Comparison of ENCODE assay signal across 39 cellular contexts in the genomic region with DNA sequence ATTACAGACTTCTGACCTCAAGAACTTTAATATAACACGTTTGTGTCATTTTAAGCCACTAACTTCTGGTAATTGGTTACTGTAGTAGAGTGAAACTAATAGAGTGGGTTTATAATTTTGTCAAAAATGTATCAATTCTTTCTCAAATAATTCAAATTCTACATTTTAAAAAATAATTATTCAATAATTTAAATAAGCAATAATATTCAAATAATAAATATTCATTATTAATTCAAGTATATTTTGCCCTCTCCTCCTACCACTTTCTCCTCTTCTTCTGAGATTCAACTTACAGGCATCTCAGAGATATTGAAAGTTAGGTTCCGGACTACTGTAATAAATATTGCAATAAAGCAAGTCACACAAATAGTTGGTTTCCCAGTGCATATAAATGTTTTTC.
"Had no signal": no experiment of that assay in that cellular context is flagged by ENCODE, and none has a peak within 500 bp of the region (broad histone marks: within the 10 kb centered on the region; RNA-seq: fewer than 3 reads in every experiment).

No MANE protein-coding gene starts in this region.

- DNase-seq: activated effector memory CD4-positive, alpha-beta T cell treated with anti-CD3 and anti-CD28 coated beads, Interleukin-2, amount 50 U/mL, for 16 hours; activated effector memory CD4-positive, alpha-beta T cell treated with Interleukin-2 at 50 U/mL for 16 hours; activated gamma-delta T cell; activated gamma-delta T cell treated with Interleukin-2 at 50 U/mL for 16 hours; activated naive CD4-positive, alpha-beta T cell; activated naive CD4-positive, alpha-beta T cell treated with anti-CD3 and anti-CD28 coated beads for 36 hours; activated naive CD4-positive, alpha-beta T cell treated with anti-CD3 and anti-CD28 coated beads, Interleukin-2, amount 10 ng/mL, durations not matched to agents 7 days and 5 days; activated naive CD4-positive, alpha-beta T cell treated with anti-CD3 and anti-CD28 coated beads, Interleukin-2, amount 50 U/mL, for 16 hours; activated naive CD4-positive, alpha-beta T cell treated with Interleukin-2 at 50 U/mL for 16 hours; activated naive CD8-positive, alpha-beta T cell treated with anti-CD3 and anti-CD28 coated beads for 36 hours; activated naive CD8-positive, alpha-beta T cell treated with anti-CD3 and anti-CD28 coated beads, Interleukin-2, amount 10 ng/mL, durations not matched to agents 7 days and 5 days; activated naive CD8-positive, alpha-beta T cell treated with anti-CD3 and anti-CD28 coated beads, Interleukin-2, amount 50 U/mL, for 24 hours; activated T-cell treated with anti-CD3 and anti-CD28 coated beads, Interleukin-2, amount 50 U/mL, for 24 hours; activated T-cell treated with anti-CD3 and anti-CD28 coated beads, Interleukin-2, amount 50 U/mL, for 4 hours; activated T-cell treated with anti-CD3 and anti-CD28 coated beads, Interleukin-2, amount 50 U/mL, for 48 hours; activated T-cell treated with anti-CD3 and anti-CD28 coated beads, Interleukin-2, amount 50 U/mL, for 72 hours; adrenal gland; amniotic stem cell; amygdala; anterior cingulate cortex; aorta; body of pancreas; brain microvascular endothelial cell; caudate nucleus; central memory CD4-positive, alpha-beta T cell; cerebellar nuclear complex had no signal

- H3K36me3 ChIP-seq: adrenal gland, ascending aorta, brain microvascular endothelial cell, breast epithelium, cardiac muscle cell had no signal

- H3K27me3 ChIP-seq: adrenal gland, ascending aorta, body of pancreas, brain microvascular endothelial cell, breast epithelium, cardiac muscle cell had no signal

- H3K4me3 Mint-ChIP-seq: activated naive CD4-positive, alpha-beta T cell treated with anti-CD3 and anti-CD28 coated beads for 36 hours; activated naive CD4-positive, alpha-beta T cell treated with anti-CD3 and anti-CD28 coated beads, Interleukin-2, amount 10 ng/mL, durations not matched to agents 7 days and 5 days; activated naive CD4-positive, alpha-beta T cell treated with anti-CD3 and anti-CD28 coated beads, Interleukin-2, amount 50 U/mL, for 24 hours; activated naive CD8-positive, alpha-beta T cell; activated naive CD8-positive, alpha-beta T cell treated with anti-CD3 and anti-CD28 coated beads for 36 hours; activated naive CD8-positive, alpha-beta T cell treated with anti-CD3 and anti-CD28 coated beads, Interleukin-2, amount 10 ng/mL, durations not matched to agents 7 days and 5 days; activated naive CD8-positive, alpha-beta T cell treated with anti-CD3 and anti-CD28 coated beads, Interleukin-2, amount 50 U/mL, for 24 hours; activated T-cell treated with anti-CD3 and anti-CD28 coated beads, Interleukin-2, amount 50 U/mL, for 24 hours; activated T-cell treated with anti-CD3 and anti-CD28 coated beads, Interleukin-2, amount 50 U/mL, for 4 hours; activated T-cell treated with anti-CD3 and anti-CD28 coated beads, Interleukin-2, amount 50 U/mL, for 72 hours; activated T-helper 1 cell treated with anti-CD3 and anti-CD28 coated beads, Interleukin-12 subunit alpha, Interleukin-12 subunit beta, Interleukin-2, Interleukin-4 antibody, amounts not matched to agents 30 ng/mL and 10 ng/mL and 1 ng/mL, durations not matched to agents 14 hours and 24 hours and 36 hours; activated T-helper 17 cell treated with anti-CD3 and anti-CD28 coated beads, Interleukin-2, amount 50 U/mL, for 72 hours; brain; central memory CD8-positive, alpha-beta T cell had no signal

- H3K9me3 Mint-ChIP-seq: activated naive CD4-positive, alpha-beta T cell treated with anti-CD3 and anti-CD28 coated beads for 36 hours; activated naive CD4-positive, alpha-beta T cell treated with anti-CD3 and anti-CD28 coated beads, Interleukin-2, amount 10 ng/mL, durations not matched to agents 7 days and 5 days; activated naive CD4-positive, alpha-beta T cell treated with anti-CD3 and anti-CD28 coated beads, Interleukin-2, amount 50 U/mL, for 24 hours; activated naive CD8-positive, alpha-beta T cell treated with anti-CD3 and anti-CD28 coated beads, Interleukin-2, amount 10 ng/mL, durations not matched to agents 7 days and 5 days; activated naive CD8-positive, alpha-beta T cell treated with anti-CD3 and anti-CD28 coated beads, Interleukin-2, amount 50 U/mL, for 24 hours; activated T-cell treated with anti-CD3 and anti-CD28 coated beads, Interleukin-2, amount 50 U/mL, for 24 hours; activated T-cell treated with anti-CD3 and anti-CD28 coated beads, Interleukin-2, amount 50 U/mL, for 4 hours; activated T-helper 1 cell treated with anti-CD3 and anti-CD28 coated beads, Interleukin-12 subunit alpha, Interleukin-12 subunit beta, Interleukin-2, Interleukin-4 antibody, amounts not matched to agents 30 ng/mL and 10 ng/mL and 1 ng/mL, durations not matched to agents 14 hours and 24 hours and 36 hours; activated T-helper 2 cell treated with anti-CD3 and anti-CD28 coated beads, Interferon-gamma antibody, Interleukin-2, Interleukin-4, amounts not matched to agents 10 μg/mL and 5 μg/mL and 100 μg/mL, durations not matched to agents 14 hours and 24 hours and 36 hours had no signal

- H3K27ac Mint-ChIP-seq: activated naive CD4-positive, alpha-beta T cell treated with anti-CD3 and anti-CD28 coated beads for 36 hours; activated naive CD4-positive, alpha-beta T cell treated with anti-CD3 and anti-CD28 coated beads, Interleukin-2, amount 10 ng/mL, durations not matched to agents 7 days and 5 days; activated naive CD4-positive, alpha-beta T cell treated with anti-CD3 and anti-CD28 coated beads, Interleukin-2, amount 50 U/mL, for 24 hours; activated naive CD4-positive, alpha-beta T cell treated with anti-CD3 and anti-CD28 coated beads, Interleukin-2, amount 50 U/mL, for 72 hours; activated naive CD8-positive, alpha-beta T cell; activated naive CD8-positive, alpha-beta T cell treated with anti-CD3 and anti-CD28 coated beads for 36 hours; activated naive CD8-positive, alpha-beta T cell treated with anti-CD3 and anti-CD28 coated beads, Interleukin-2, amount 10 ng/mL, durations not matched to agents 7 days and 5 days; activated naive CD8-positive, alpha-beta T cell treated with anti-CD3 and anti-CD28 coated beads, Interleukin-2, amount 50 U/mL, for 24 hours; activated T-cell treated with anti-CD3 and anti-CD28 coated beads, Interleukin-2, amount 50 U/mL, for 24 hours; activated T-cell treated with anti-CD3 and anti-CD28 coated beads, Interleukin-2, amount 50 U/mL, for 72 hours; activated T-helper 1 cell treated with anti-CD3 and anti-CD28 coated beads, Interleukin-12 subunit alpha, Interleukin-12 subunit beta, Interleukin-2, Interleukin-4 antibody, amounts not matched to agents 30 ng/mL and 10 ng/mL and 1 ng/mL, durations not matched to agents 14 hours and 24 hours and 36 hours; activated T-helper 17 cell treated with anti-CD3 and anti-CD28 coated beads, Interleukin-2, amount 50 U/mL, for 72 hours; activated T-helper 2 cell treated with anti-CD3 and anti-CD28 coated beads, Interferon-gamma antibody, Interleukin-2, Interleukin-4, amounts not matched to agents 10 μg/mL and 5 μg/mL and 100 μg/mL, durations not matched to agents 14 hours and 24 hours and 36 hours; brain had no signal

- H3K4me1 Mint-ChIP-seq: activated naive CD4-positive, alpha-beta T cell treated with anti-CD3 and anti-CD28 coated beads, Interleukin-2, amount 10 ng/mL, durations not matched to agents 7 days and 5 days; activated naive CD4-positive, alpha-beta T cell treated with anti-CD3 and anti-CD28 coated beads, Interleukin-2, amount 50 U/mL, for 24 hours; activated naive CD8-positive, alpha-beta T cell treated with anti-CD3 and anti-CD28 coated beads for 36 hours; activated naive CD8-positive, alpha-beta T cell treated with anti-CD3 and anti-CD28 coated beads, Interleukin-2, amount 10 ng/mL, durations not matched to agents 7 days and 5 days; activated naive CD8-positive, alpha-beta T cell treated with anti-CD3 and anti-CD28 coated beads, Interleukin-2, amount 50 U/mL, for 24 hours; activated T-helper 17 cell treated with anti-CD3 and anti-CD28 coated beads, Interleukin-2, amount 50 U/mL, for 72 hours; brain; central memory CD8-positive, alpha-beta T cell had no signal

- H3K4me1 ChIP-seq: adrenal gland, ascending aorta, body of pancreas, breast epithelium had no signal

- H3K4me3 ChIP-seq: adrenal gland, ascending aorta, body of pancreas, breast epithelium, cardiac muscle cell had no signal

- H3K27ac ChIP-seq: adrenal gland, ascending aorta, body of pancreas, brain microvascular endothelial cell, breast epithelium, cardiac muscle cell had no signal

- H3K27me3 Mint-ChIP-seq: activated naive CD4-positive, alpha-beta T cell treated with anti-CD3 and anti-CD28 coated beads, Interleukin-2, amount 10 ng/mL, durations not matched to agents 7 days and 5 days; activated naive CD4-positive, alpha-beta T cell treated with anti-CD3 and anti-CD28 coated beads, Interleukin-2, amount 50 U/mL, for 24 hours; activated naive CD8-positive, alpha-beta T cell; activated naive CD8-positive, alpha-beta T cell treated with anti-CD3 and anti-CD28 coated beads for 36 hours; activated naive CD8-positive, alpha-beta T cell treated with anti-CD3 and anti-CD28 coated beads, Interleukin-2, amount 10 ng/mL, durations not matched to agents 7 days and 5 days; activated naive CD8-positive, alpha-beta T cell treated with anti-CD3 and anti-CD28 coated beads, Interleukin-2, amount 50 U/mL, for 24 hours; activated T-cell treated with anti-CD3 and anti-CD28 coated beads, Interleukin-2, amount 50 U/mL, for 24 hours; activated T-helper 17 cell treated with anti-CD3 and anti-CD28 coated beads, Interleukin-2, amount 50 U/mL, for 72 hours; brain; central memory CD8-positive, alpha-beta T cell had no signal

- FAIRE-seq: astrocyte, bronchial epithelial cell had no signal

- H3K36me3 Mint-ChIP-seq: activated naive CD4-positive, alpha-beta T cell treated with anti-CD3 and anti-CD28 coated beads, Interleukin-2, amount 10 ng/mL, durations not matched to agents 7 days and 5 days; activated naive CD4-positive, alpha-beta T cell treated with anti-CD3 and anti-CD28 coated beads, Interleukin-2, amount 50 U/mL, for 24 hours; activated naive CD4-positive, alpha-beta T cell treated with anti-CD3 and anti-CD28 coated beads, Interleukin-2, amount 50 U/mL, for 72 hours; activated naive CD8-positive, alpha-beta T cell; activated naive CD8-positive, alpha-beta T cell treated with anti-CD3 and anti-CD28 coated beads for 36 hours; activated naive CD8-positive, alpha-beta T cell treated with anti-CD3 and anti-CD28 coated beads, Interleukin-2, amount 10 ng/mL, durations not matched to agents 7 days and 5 days; brain had no signal

- ATAC-seq: activated naive CD4-positive, alpha-beta T cell treated with anti-CD3 and anti-CD28 coated beads, Interleukin-2, amount 50 U/mL, for 72 hours; activated naive CD8-positive, alpha-beta T cell treated with anti-CD3 and anti-CD28 coated beads, Interleukin-2, amount 50 U/mL, for 24 hours; activated T-cell treated with anti-CD3 and anti-CD28 coated beads, Interleukin-2, amount 50 U/mL, for 4 hours; activated T-cell treated with anti-CD3 and anti-CD28 coated beads, Interleukin-2, amount 50 U/mL, for 72 hours; activated T-helper 17 cell treated with anti-CD3 and anti-CD28 coated beads, Interleukin-2, amount 50 U/mL, for 72 hours; body of pancreas had no signal

- H3K9me3 ChIP-seq: adrenal gland, ascending aorta, body of pancreas, breast epithelium had no signal
